ENCODE assay signal across 10 cellular contexts in genomic region chr5:72598461-72599433, GRCh38.
DNase-seq lines count a peak whose midpoint lies in the region; ATAC-seq and TF ChIP-seq lines count a peak whose summit lies in the region.
"Had no signal": no experiment of that assay in that cellular context is flagged by ENCODE, and none has a peak within 500 bp of the region (broad histone marks: within the 10 kb centered on the region; RNA-seq: fewer than 3 reads in every experiment).

No MANE protein-coding gene starts in this region.

- DNase-seq in Calu3 (no peak), NOMO-1 treated with dmso at 0.1 percent for 144 hours (lab: John Stamatoyannopoulos, UW; ENCODE audit: unreplicated experiment) (peak; percentile 75), dorsolateral prefrontal cortex (no peak), neural progenitor cell (ENCODE audit: low spot score) (no peak), putamen (ENCODE audit: low spot score) (no peak)
- DNase-seq in activated CD8-positive, alpha-beta T cell treated with anti-CD3 and anti-CD28 coated beads for 36 hours = no peak
- DNase-seq: activated CD4-positive, alpha-beta T cell treated with anti-CD3 and anti-CD28 coated beads for 36 hours; NCI-H1048 had no signal

- POLR2A ChIA-PET in activated CD8-positive, alpha-beta T cell treated with anti-CD3 and anti-CD28 coated beads for 36 hours (lab: Charles Lee) = no interaction called here

- no TSS peak for BruUV-seq in Calu3 (replicated peaks; lab: Mats Ljungman, UMichigan)

- H3K27ac Mint-ChIP-seq in Calu3 (ENCODE audit: unreplicated experiment) (peak overlapping the region; percentile 40), neural progenitor cell (peak overlapping the region; percentile 98)
- no peak overlapping the region for H3K27ac Mint-ChIP-seq in activated CD8-positive, alpha-beta T cell treated with anti-CD3 and anti-CD28 coated beads for 36 hours
- H3K27ac Mint-ChIP-seq: activated CD4-positive, alpha-beta T cell treated with anti-CD3 and anti-CD28 coated beads for 36 hours had no signal

- intact Hi-C loops in Calu3 (cut with micrococcal nuclease; ENCODE audit: unreplicated experiment) = no loop called here
- intact Hi-C loops in dorsolateral prefrontal cortex (cut with DNase I) = no loop called here
- intact Hi-C loops in activated CD8-positive, alpha-beta T cell treated with anti-CD3 and anti-CD28 coated beads for 36 hours (cut with micrococcal nuclease) = no loop called here

- H3K9me3 ChIP-seq in neural progenitor cell (ENCODE audit: low read depth) = no peaks in the 10 kb centered on the region

- CTCF ChIA-PET in Calu3 (lab: Charles Lee) = interaction anchor here (0.8 to 1.3 kb wide), 2 partner anchors 12 to 1016 kb away, joined by 3 to 5 read pairs; no protein-coding TSS in a partner anchor
- CTCF ChIA-PET in activated CD8-positive, alpha-beta T cell treated with anti-CD3 and anti-CD28 coated beads for 36 hours (lab: Charles Lee) = no interaction called here

- no peaks in the 10 kb centered on the region for H3K27me3 ChIP-seq in dorsolateral prefrontal cortex
- H3K27me3 ChIP-seq in neural progenitor cell = no peaks in the 10 kb centered on the region

- H2AFZ ChIP-seq in neural progenitor cell (replicated peaks) = no peak overlapping the region

- H4K20me1 ChIP-seq in neural progenitor cell (ENCODE audit: low read depth) = no peaks in the 10 kb centered on the region

- H3K27me3 Mint-ChIP-seq in Calu3 (ENCODE audit: unreplicated experiment) (no peaks in the 10 kb centered on the region), neural progenitor cell (ENCODE audit: insufficient read depth, low read depth) (peaks cover 3% of the 10 kb centered on the region)
- H3K27me3 Mint-ChIP-seq in activated CD8-positive, alpha-beta T cell treated with anti-CD3 and anti-CD28 coated beads for 36 hours = no peaks in the 10 kb centered on the region

- H3F3A ChIP-seq in neural progenitor cell (ENCODE audit: low read depth) = no peaks in the 10 kb centered on the region

- no peak overlapping the region for H3K4me3 Mint-ChIP-seq in Calu3 (ENCODE audit: low read depth, unreplicated experiment)
- H3K4me3 Mint-ChIP-seq in neural progenitor cell = no peak overlapping the region
- H3K4me3 Mint-ChIP-seq in activated CD8-positive, alpha-beta T cell treated with anti-CD3 and anti-CD28 coated beads for 36 hours = no peak overlapping the region
- H3K4me3 Mint-ChIP-seq: activated CD4-positive, alpha-beta T cell treated with anti-CD3 and anti-CD28 coated beads for 36 hours had no signal

- no peak overlapping the region for H3K9ac ChIP-seq in neural progenitor cell

- TF ChIP-seq CTCF in Calu3 (IDR thresholded peaks at IDR 0.05; ENCODE audit: unreplicated experiment) = no peak
- TF ChIP-seq CTCF in dorsolateral prefrontal cortex (IDR thresholded peaks at IDR 0.05 in 54 of 56, conservative IDR thresholded peaks at IDR 0.05 in 2 of 56; ENCODE audit: low read depth in 1 of 56, partially characterized antibody in 56 of 56) = no peak
- no peak for TF ChIP-seq CTCF in neural progenitor cell (IDR thresholded peaks at IDR 0.05)
- TF ChIP-seq CTCF in activated CD8-positive, alpha-beta T cell treated with anti-CD3 and anti-CD28 coated beads for 36 hours (IDR thresholded peaks at IDR 0.05) = no peak

- H3K36me3 ChIP-seq in neural progenitor cell = no peaks in the 10 kb centered on the region

- H3K4me1 Mint-ChIP-seq in Calu3 (ENCODE audit: low read depth, unreplicated experiment) (peaks cover 11% of the 10 kb centered on the region), neural progenitor cell (peaks cover 23% of the 10 kb centered on the region)
- no peaks in the 10 kb centered on the region for H3K4me1 Mint-ChIP-seq in activated CD8-positive, alpha-beta T cell treated with anti-CD3 and anti-CD28 coated beads for 36 hours (ENCODE audit: low read depth)

- H3K4me1 ChIP-seq in neural progenitor cell = peaks cover 12% of the 10 kb centered on the region

- peak overlapping the region in 57 of 59 donors; percentile 25 to 89 (median 70) for H3K27ac ChIP-seq in dorsolateral prefrontal cortex
- H3K27ac ChIP-seq in neural progenitor cell = no peak overlapping the region

- H3K36me3 Mint-ChIP-seq in Calu3 (ENCODE audit: insufficient read depth, unreplicated experiment) = no peaks in the 10 kb centered on the region
- H3K36me3 Mint-ChIP-seq in neural progenitor cell = peaks cover 6% of the 10 kb centered on the region
- H3K36me3 Mint-ChIP-seq in activated CD8-positive, alpha-beta T cell treated with anti-CD3 and anti-CD28 coated beads for 36 hours (ENCODE audit: low read depth) = no peaks in the 10 kb centered on the region

- H3K4me3 ChIP-seq in dorsolateral prefrontal cortex (no peak overlapping the region), neural progenitor cell (no peak overlapping the region)

- H3K9me3 Mint-ChIP-seq in Calu3 (ENCODE audit: low read depth, unreplicated experiment) = no peaks in the 10 kb centered on the region
- peaks cover 9% of the 10 kb centered on the region for H3K9me3 Mint-ChIP-seq in neural progenitor cell
- H3K9me3 Mint-ChIP-seq in activated CD8-positive, alpha-beta T cell treated with anti-CD3 and anti-CD28 coated beads for 36 hours = peaks cover 1% of the 10 kb centered on the region

- no peak overlapping the region for H3K4me2 ChIP-seq in neural progenitor cell

- ATAC-seq in GM21390 (IDR thresholded peaks at IDR 0.05; ENCODE audit: unreplicated experiment) (no peak), esophagus mucosa (no peak)
- no peak for ATAC-seq in activated CD8-positive, alpha-beta T cell treated with anti-CD3 and anti-CD28 coated beads for 36 hours
- ATAC-seq: activated CD4-positive, alpha-beta T cell treated with anti-CD3 and anti-CD28 coated beads for 36 hours had no signal

- no peaks in the 10 kb centered on the region for H3K79me2 ChIP-seq in neural progenitor cell (ENCODE audit: low read depth)
